Comparison of ENCODE assay signal across 16 cellular contexts in the genomic region with DNA sequence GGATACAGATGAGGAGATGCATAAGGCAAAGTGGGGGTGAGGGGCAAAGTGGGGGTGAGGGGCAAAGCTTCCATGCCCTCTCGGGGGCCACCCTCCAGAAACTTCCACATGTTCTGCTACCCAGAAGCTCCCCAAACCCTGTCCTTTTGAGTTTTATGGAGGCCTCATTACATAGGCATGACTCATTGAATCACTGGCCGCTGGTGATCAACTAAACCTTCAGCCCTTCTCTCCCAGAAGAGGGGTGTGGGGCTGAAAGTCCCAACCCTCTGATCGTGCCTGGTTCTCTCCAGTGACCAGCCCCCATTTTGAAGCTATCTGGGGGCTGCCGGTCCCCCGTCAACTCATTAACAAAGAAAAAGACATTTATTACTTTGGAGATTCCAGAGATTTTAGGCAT. TPM values are rescaled to one million over a fixed set of nuclear protein-coding genes. Genes with fewer than 3 reads are reported as not detected.
DNase-seq lines count a peak whose midpoint lies in the region; ATAC-seq, FAIRE-seq and TF ChIP-seq lines count a peak whose summit lies in the region.
"Had no signal": no experiment of that assay in that cellular context is flagged by ENCODE, and none has a peak within 500 bp of the region (broad histone marks: within the 10 kb centered on the region; RNA-seq: fewer than 3 reads in every experiment).

No MANE protein-coding gene starts in this region.

- H2BK20ac ChIP-seq in IMR-90 (ENCODE audit: low read depth, low read length), result no peak overlapping the region

- no peaks in the 10 kb centered on the region for H3K9me2 ChIP-seq in Karpas-422 (replicated peaks; ENCODE audit: insufficient read depth, low read length)

- peaks cover under 1% of the 10 kb centered on the region; the same call in 1 of the 2 replicates for H3K9me3 ChIP-seq in AG04450 (ENCODE audit: control insufficient read depth, insufficient read depth, low read length)
- no peaks in the 10 kb centered on the region for H3K9me3 ChIP-seq in IMR-90 (ENCODE audit: control insufficient read depth, insufficient read depth, low read length)
- no peaks in the 10 kb centered on the region for H3K9me3 ChIP-seq in kidney (ENCODE audit: control insufficient read depth in 1 of 2, low read length in 2 of 2)
- H3K9me3 ChIP-seq in Karpas-422 (ENCODE audit: low read length), result no peaks in the 10 kb centered on the region

- H3K27me3 ChIP-seq in AG04450 (ENCODE audit: control insufficient read depth, insufficient read depth, low read length) (no peaks in the 10 kb centered on the region), IMR-90 (ENCODE audit: control insufficient read depth, insufficient read depth, low read length) (no peaks in the 10 kb centered on the region; the same call in 1 of the 2 replicates), Karpas-422 (ENCODE audit: low read length) (no peaks in the 10 kb centered on the region)

- H3K36me3 ChIP-seq in IMR-90 (ENCODE audit: control insufficient read depth, insufficient read depth, low read length), result no peaks in the 10 kb centered on the region
- no peaks in the 10 kb centered on the region for H3K36me3 ChIP-seq in kidney (ENCODE audit: control insufficient read depth in 1 of 2, insufficient read depth in 2 of 2, low read length in 2 of 2)
- H3K36me3 ChIP-seq in Karpas-422 (ENCODE audit: insufficient read depth, low read length), result no peaks in the 10 kb centered on the region

- DNase-seq in AG04450 (ENCODE audit: low read depth, low spot score) (peak; percentile 34), IMR-90 (peak; percentile 74), astrocyte of the hippocampus (ENCODE audit: low read depth, low spot score) (peak; percentile 67), kidney (peak; percentile 7), GOT3 (lab: John Stamatoyannopoulos, UW) (no peak), Karpas-422 (no peak)
- DNase-seq: activated CD4-positive, alpha-beta T cell treated with anti-CD3 and anti-CD28 coated beads, Interleukin-2, amount 10 ng/mL, durations not matched to agents 7 days and 5 days; activated T-cell treated with anti-CD3 and anti-CD28 coated beads, Interleukin-2, amount 50 U/mL, for 48 hours; cortex of kidney; NCI-H187 treated with DMSO at 0.1 percent for 48 hours; NCI-H526 treated with DMSO at 0.1 percent for 48 hours; T-helper 2 cell had no signal

- H3K9me1 ChIP-seq in IMR-90 (ENCODE audit: insufficient read depth, low read length), result peaks cover 4% of the 10 kb centered on the region; the same call in 1 of the 2 replicates

- POLR2A ChIA-PET in AG04450 (lab: Yijun Ruan, JAX), result no interaction called here
- POLR2A ChIA-PET in IMR-90 (lab: Charles Lee; ENCODE audit: unreplicated experiment), result no interaction called here

- FAIRE-seq in kidney (lab: Jason Lieb, UNC), result no peak

- peaks cover 9% of the 10 kb centered on the region; the same call in 1 of the 2 replicates for H3K4me1 ChIP-seq in IMR-90 (ENCODE audit: control insufficient read depth, insufficient read depth, low read length)
- H3K4me1 ChIP-seq in kidney (ENCODE audit: control insufficient read depth in 1 of 2, insufficient read depth in 1 of 2, low read depth in 1 of 2, low read length in 2 of 2), result no peaks in the 10 kb centered on the region
- no peaks in the 10 kb centered on the region for H3K4me1 ChIP-seq in Karpas-422 (ENCODE audit: low read length)

- peak; percentile 97 for ATAC-seq in IMR-90 (ENCODE audit: low read depth)
- ATAC-seq in GM18858 (IDR thresholded peaks at IDR 0.05; ENCODE audit: unreplicated experiment), result no peak
- no peak for ATAC-seq in HG02973 (IDR thresholded peaks at IDR 0.05; ENCODE audit: unreplicated experiment)
- ATAC-seq: esophagus mucosa had no signal

- no peak overlapping the region for H4K91ac ChIP-seq in IMR-90 (ENCODE audit: insufficient read depth, low read depth, low read length)

- TF ChIP-seq RAD21 in IMR-90 (IDR thresholded peaks at IDR 0.05; ENCODE audit: low read length), result no peak

- no peaks in the 10 kb centered on the region for H3K79me1 ChIP-seq in IMR-90 (ENCODE audit: low read depth in 1 of 2, low read length in 2 of 2)

- H3K4ac ChIP-seq in IMR-90 (ENCODE audit: low read depth, low read length), result no peak overlapping the region

- H4K20me1 ChIP-seq in IMR-90 (ENCODE audit: insufficient read depth, low read length), result no peaks in the 10 kb centered on the region
- H4K20me1 ChIP-seq in Karpas-422 (ENCODE audit: insufficient read depth, low read depth, low read length), result no peaks in the 10 kb centered on the region

- dilution Hi-C loops in IMR-90 (cut with HindIII; ENCODE audit: low sequenced_read_pairs, unreplicated experiment), result no loop called here

- H2BK5ac ChIP-seq in IMR-90 (ENCODE audit: low read depth, low read length, poor library complexity, severe bottlenecking), result no peak overlapping the region

- peak overlapping the region; percentile 50; the same call in 1 of the 2 replicates for H2BK120ac ChIP-seq in IMR-90 (ENCODE audit: low read depth, low read length)

- no peak overlapping the region for H3K23ac ChIP-seq in IMR-90 (ENCODE audit: low read depth, low read length)

- H3K27ac ChIP-seq in AG04450 (ENCODE audit: low read depth, low read length), result no peak overlapping the region
- peak overlapping the region; percentile 19; the same call in 1 of the 2 replicates for H3K27ac ChIP-seq in IMR-90 (ENCODE audit: insufficient read depth, low read length)
- H3K27ac ChIP-seq in kidney (ENCODE audit: low read depth in 2 of 2, low read length in 2 of 2), result no peak overlapping the region
- no peak overlapping the region for H3K27ac ChIP-seq in Karpas-422 (ENCODE audit: low read length)
- H3K27ac ChIP-seq: skin epidermis had no signal

- in situ Hi-C loops in IMR-90 (cut with MboI; ENCODE audit: low sequenced_read_pairs), result no loop called here

- no peaks in the 10 kb centered on the region for H3K79me2 ChIP-seq in Karpas-422 (ENCODE audit: low read length)

- H3K56ac ChIP-seq in IMR-90 (ENCODE audit: extremely low read depth, insufficient read depth, low read length), result no peak overlapping the region

- H3K9ac ChIP-seq in IMR-90 (ENCODE audit: low read depth, low read length) (no peak overlapping the region), kidney (ENCODE audit: low read length in 2 of 2) (no peak overlapping the region), Karpas-422 (ENCODE audit: low read length) (no peak overlapping the region)

- CTCF ChIA-PET in AG04450 (lab: Charles Lee) (interaction anchor here (0.6 to 2.0 kb wide), 3 partner anchors 36 to 91 kb away, joined by 3 to 5 read pairs (median 3); no protein-coding TSS in a partner anchor), IMR-90 (lab: Yijun Ruan, JAX) (no interaction called here)

- TF ChIP-seq CTCF in AG04450 (IDR thresholded peaks at IDR 0.05; ENCODE audit: low read depth, low read length) (no peak), IMR-90 (conservative IDR thresholded peaks at IDR 0.05; ENCODE audit: low read depth, low read length) (no peak), kidney (IDR thresholded peaks at IDR 0.05; ENCODE audit: borderline replicate concordance, extremely low read depth, insufficient read depth) (no peak)

- WGBS in IMR-90 (ENCODE audit: extremely low coverage in 2 of 2, insufficient read length in 1 of 2), 2 experiments, result no CpG with 5 or more reads among the region's 5 CpGs

- intact Hi-C loops in IMR-90 (cut with micrococcal nuclease), result no loop called here
- intact Hi-C loops in kidney (cut with DNase I), result no loop called here

- no peak overlapping the region for H4K5ac ChIP-seq in IMR-90 (ENCODE audit: low read depth, low read length)

- no peak overlapping the region; the same call in 2 of the 3 replicates for H2BK15ac ChIP-seq in IMR-90 (ENCODE audit: low read depth, low read length)

- H3K14ac ChIP-seq in IMR-90 (replicated peaks; ENCODE audit: low read depth, low read length), result no peak overlapping the region

- peak overlapping the region; percentile 53 for H2AK9ac ChIP-seq in IMR-90 (replicated peaks; ENCODE audit: low read depth, low read length, poor library complexity)

- H2AFZ ChIP-seq in IMR-90 (replicated peaks; ENCODE audit: low read length, poor library complexity), result peak overlapping the region; percentile 61
- H2AFZ ChIP-seq in Karpas-422 (ENCODE audit: low read length), result no peak overlapping the region

- TF ChIP-seq POLR2A in IMR-90 (IDR thresholded peaks at IDR 0.05; ENCODE audit: low read depth, low read length), result no peak

- no TSS peak for BruUV-seq in IMR-90 (replicated peaks; lab: Mats Ljungman, UMichigan)

- H3K4me2 ChIP-seq in IMR-90 (ENCODE audit: low read depth, low read length) (no peak overlapping the region; the same call in 1 of the 2 replicates), Karpas-422 (ENCODE audit: low read depth, low read length, poor library complexity, severe bottlenecking) (no peak overlapping the region)

- no peak overlapping the region; the same call in 1 of the 2 replicates for H3K18ac ChIP-seq in IMR-90 (ENCODE audit: low read depth, low read length)

- no peak overlapping the region for H4K8ac ChIP-seq in IMR-90 (ENCODE audit: low read depth in 2 of 2, low read length in 2 of 2)

- H2AK5ac ChIP-seq in IMR-90 (ENCODE audit: low read depth, low read length), result no peak overlapping the region

- no peak overlapping the region for H3K4me3 ChIP-seq in AG04450 (ENCODE audit: low read depth, low read length)
- no peak overlapping the region for H3K4me3 ChIP-seq in IMR-90 (ENCODE audit: insufficient read depth, low read depth, low read length)
- H3K4me3 ChIP-seq in kidney (ENCODE audit: low read length in 2 of 2), result no peak overlapping the region
- H3K4me3 ChIP-seq in Karpas-422 (ENCODE audit: low read length), result no peak overlapping the region
- H3K4me3 ChIP-seq: skin epidermis had no signal

TF ChIP-seq in IMR-90, 13 proteins besides CTCF, POLR2A, EP300 and RAD21 (continues in another document):
- no peak for TF ChIP-seq SMC3 (IDR thresholded peaks at IDR 0.05; ENCODE audit: low read depth, low read length)

RNA-seq across cellular contexts. Expression of a gene that starts 27.5 kb away (rescaled TPM):
- polyA plus RNA-seq in AG04450 (2011; rRNA removed) (76.7 and 98.1 TPM in 2 replicates), IMR-90 (2012; rRNA removed) (57.8 and 60.8 TPM in 2 replicates), kidney (ENCODE audit: insufficient read depth, low read depth, low replicate concordance) (46.3 TPM)
- polyA minus RNA-seq in AG04450 (2011; rRNA and poly(A)+ RNA removed), result 3.8 and 9.0 TPM in 2 replicates
- total RNA-seq in IMR-90 (2012; rRNA removed) (47.8 and 54.1 TPM in 2 replicates), kidney (16.5 TPM)
- polyA plus RNA-seq in IMR-90 (2012; cell fraction: cytosol; rRNA removed), result 57.4 and 63.7 TPM in 2 replicates
- 15.2 and 56.8 TPM in 2 replicates for polyA plus RNA-seq in IMR-90 (2012; cell fraction: nucleus; rRNA removed; ENCODE audit: low replicate concordance)
- 20.6 and 51.3 TPM in 2 replicates for total RNA-seq in Karpas-422 (2014; rRNA removed; shearing (Covaris generic); ENCODE audit: low replicate concordance)

RNA-seq across cellular contexts. Expression of a gene that starts 49.8 kb away (rescaled TPM):
- 1.3 and 1.6 TPM in 2 replicates for polyA plus RNA-seq in AG04450 (2011; rRNA removed)
- polyA minus RNA-seq in AG04450 (2011; rRNA and poly(A)+ RNA removed), result 2.3 and 3.3 TPM in 2 replicates
- total RNA-seq in IMR-90 (2012; rRNA removed), result 3.9 and 4.3 TPM in 2 replicates
- polyA plus RNA-seq in IMR-90 (2012; rRNA removed), result 1.9 and 2.2 TPM in 2 replicates
- polyA plus RNA-seq in IMR-90 (2012; cell fraction: cytosol; rRNA removed), result 0.88 and 1.1 TPM in 2 replicates
- polyA plus RNA-seq in IMR-90 (2012; cell fraction: nucleus; rRNA removed; ENCODE audit: low replicate concordance), result 0.55 and 0.58 TPM in 2 replicates
- total RNA-seq in kidney, result 0.38 TPM
- polyA plus RNA-seq in kidney (ENCODE audit: insufficient read depth, low read depth, low replicate concordance), result not detected
- 17.5 and 20.3 TPM in 2 replicates for total RNA-seq in Karpas-422 (2014; rRNA removed; shearing (Covaris generic); ENCODE audit: low replicate concordance)

Comparison
In these comparisons a context has a peak if more than half of its experiments do, and no peak if none do; other contexts are left out.
1. DNase-seq: peak in AG04450 (single experiment), IMR-90 (single experiment), astrocyte of the hippocampus (single experiment) and kidney (single experiment); none in GOT3 (single experiment) and Karpas-422 (single experiment).